In the genomic region with DNA sequence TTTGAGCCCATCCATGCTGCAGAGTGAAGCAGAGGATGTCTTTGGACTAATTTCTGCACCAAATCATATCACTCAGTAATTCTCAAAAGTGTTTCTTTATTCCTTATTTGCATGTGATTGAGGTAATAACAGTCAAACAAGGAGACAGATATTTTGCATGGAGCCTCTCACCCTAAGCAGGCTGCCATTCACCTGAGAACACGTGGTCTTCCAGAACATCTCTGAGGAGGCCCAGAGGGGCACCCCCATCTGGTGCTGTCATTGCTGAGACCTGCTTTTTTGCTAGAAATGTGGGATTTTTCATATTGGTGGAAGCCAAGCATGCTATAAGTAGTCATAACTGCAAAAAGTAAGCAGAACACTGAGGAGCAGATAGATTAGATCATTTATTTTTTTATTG, we compare ENCODE assay signal across 20 cellular contexts. TPM values are rescaled to one million over a fixed set of nuclear protein-coding genes. Genes with fewer than 3 reads are reported as not detected.
DNase-seq lines count a peak whose midpoint lies in the region; ATAC-seq and TF ChIP-seq lines count a peak whose summit lies in the region.
"Had no signal": no experiment of that assay in that cellular context is flagged by ENCODE, and none has a peak within 500 bp of the region (broad histone marks: within the 10 kb centered on the region; RNA-seq: fewer than 3 reads in every experiment).

No MANE protein-coding gene starts in this region.

- ATAC-seq in GM19467 (IDR thresholded peaks at IDR 0.05; ENCODE audit: unreplicated experiment): no peak
- ATAC-seq: CD8-positive, alpha-beta T cell had no signal

- TF ChIP-seq CTCF in Loucy (conservative IDR thresholded peaks at IDR 0.05; ENCODE audit: low read length): no peak
- no peak for TF ChIP-seq CTCF in VCaP (conservative IDR thresholded peaks at IDR 0.05)
- TF ChIP-seq CTCF in prostate gland (IDR thresholded peaks at IDR 0.05): no peak

- peaks cover 97% of the 10 kb centered on the region for H3K4me1 ChIP-seq in Loucy (ENCODE audit: insufficient read depth, low read length, poor library complexity, severe bottlenecking)
- peaks cover 23% of the 10 kb centered on the region for H3K4me1 ChIP-seq in prostate gland (replicated peaks)

- no peak overlapping the region for H3K9ac ChIP-seq in Loucy (ENCODE audit: low read depth, low read length, poor library complexity, severe bottlenecking)

- no peak overlapping the region for H2AFZ ChIP-seq in Loucy (ENCODE audit: low read length)

- H3K9me3 ChIP-seq in Loucy (ENCODE audit: insufficient read depth, low read depth, low read length) (no peaks in the 10 kb centered on the region), prostate gland (no peaks in the 10 kb centered on the region)
- H3K9me3 ChIP-seq: A549, BE2C had no signal

- H3K27me3 ChIP-seq in H7 (ENCODE audit: control insufficient read depth, insufficient read depth, low read length) (no peaks in the 10 kb centered on the region), Loucy (ENCODE audit: insufficient read depth, low read length, poor library complexity, severe bottlenecking) (no peaks in the 10 kb centered on the region), prostate gland (replicated peaks; ENCODE audit: insufficient read depth) (no peaks in the 10 kb centered on the region)
- H3K27me3 ChIP-seq: BE2C had no signal

- H3K4me3 ChIP-seq in H7 (ENCODE audit: insufficient read depth, low read depth, low read length) (no peak overlapping the region), Loucy (ENCODE audit: low read length, poor library complexity, severe bottlenecking) (peak overlapping the region; percentile 93), prostate gland (no peak overlapping the region)
- H3K4me3 ChIP-seq: A549 had no signal

- H3K4me2 ChIP-seq in Loucy (ENCODE audit: low read depth, low read length, poor library complexity, severe bottlenecking): peak overlapping the region; percentile 84
- H3K4me2 ChIP-seq: A549 had no signal

- WGBS in prostate gland: 85% methylated on average over 1 of the region's 1 CpG

- H3F3A ChIP-seq in Loucy (ENCODE audit: low read depth): no peaks in the 10 kb centered on the region

- no peak for TF ChIP-seq POLR2A in prostate gland (IDR thresholded peaks at IDR 0.05)

- H3K27ac ChIP-seq in VCaP: peak overlapping the region; percentile 97
- H3K27ac ChIP-seq in prostate gland: peak overlapping the region; percentile 90 to 95
- H3K27ac ChIP-seq: A549, C4-2B had no signal

- intact Hi-C loops in prostate gland (cut with DNase I): no loop called here
- intact Hi-C loops in cardiac septum (cut with DNase I): no loop called here

- peaks cover 100% of the 10 kb centered on the region for H3K79me2 ChIP-seq in Loucy (ENCODE audit: insufficient read depth, low read length)

- peak; percentile 9 for DNase-seq in H7
- no peak for DNase-seq in prostate gland (ENCODE audit: low spot score)
- DNase-seq in HuH-7 (ENCODE audit: low spot score): no peak
- no peak for DNase-seq in activated T-cell treated with anti-CD3 and anti-CD28 coated beads, Interleukin-2, amount 50 U/mL, for 48 hours
- DNase-seq in cardiac septum (ENCODE audit: low spot score): no peak
- DNase-seq: CD8-positive, alpha-beta T cell; COR-L47; DMS153; DMS79 treated with DMSO at 0.1 percent for 48 hours; GDM1; HCEC 1CT; HFFc6; IMR-90 had no signal

- H4K20me1 ChIP-seq in Loucy (ENCODE audit: insufficient read depth, low read length, poor library complexity, severe bottlenecking): peaks cover 88% of the 10 kb centered on the region

- H3K9me2 ChIP-seq in Loucy (replicated peaks; ENCODE audit: low read depth, low read length): no peaks in the 10 kb centered on the region

- peaks cover 9% of the 10 kb centered on the region for H3K36me3 ChIP-seq in H7 (replicated peaks; ENCODE audit: control insufficient read depth, insufficient read depth, low read length)
- peaks cover 78% of the 10 kb centered on the region; the same call in 1 of the 2 replicates for H3K36me3 ChIP-seq in Loucy (ENCODE audit: insufficient read depth, low read length)
- no peaks in the 10 kb centered on the region for H3K36me3 ChIP-seq in prostate gland
- H3K36me3 ChIP-seq: BE2C had no signal

RNA-seq across cellular contexts. Expression of a gene that starts 7.7 kb away (rescaled TPM):
- total RNA-seq in H7 (2014; rRNA removed; shearing (Covaris generic)): 5.7 and 8.2 TPM in 2 replicates
- total RNA-seq in prostate gland: 10 to 100 TPM; 44.2 to 49.6 TPM
- 6.7 TPM for total RNA-seq in cardiac septum
- total RNA-seq: HFFc6 had no signal

RNA-seq across cellular contexts. Expression of a gene that starts 25.4 kb away (rescaled TPM):
- 0.15 TPM in 1 of 2 replicates, not detected in the other for total RNA-seq in H7 (2014; rRNA removed; shearing (Covaris generic))
- total RNA-seq in prostate gland: 1 to 10 TPM; 1.6 to 2.6 TPM
- total RNA-seq in cardiac septum: not detected
- total RNA-seq: H1, HFFc6, IMR-90 had no signal
